ENCODE assay signal across 16 cellular contexts in the genomic region with DNA sequence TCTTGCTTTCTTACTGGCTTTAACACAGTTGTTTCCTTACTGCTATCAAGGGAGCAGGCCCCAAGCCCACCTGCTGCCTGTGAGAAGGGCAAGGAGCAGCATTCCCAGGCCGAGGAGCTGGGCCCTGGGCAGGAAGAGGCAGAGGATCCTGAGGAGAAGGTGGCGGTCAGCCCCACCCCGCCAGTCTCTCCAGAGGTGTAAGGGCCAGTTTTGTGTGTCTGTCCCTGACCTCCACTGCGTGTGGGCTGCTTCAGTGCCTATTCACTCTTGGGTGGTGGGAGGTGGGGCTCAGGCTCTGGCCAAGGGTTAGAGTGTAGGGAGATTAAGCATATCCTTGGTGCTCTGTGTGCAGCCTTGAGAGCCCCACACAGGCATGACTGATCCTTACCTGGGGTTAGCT.
"Had no signal": no experiment of that assay in that cellular context is flagged by ENCODE, and none has a peak within 500 bp of the region (broad histone marks: within the 10 kb centered on the region; RNA-seq: fewer than 3 reads in every experiment).

No MANE protein-coding gene starts in this region.

- DNase-seq: effector memory CD8-positive, alpha-beta T cell; foreskin keratinocyte; kidney glomerular epithelial cell; mammary epithelial cell; mucosa of descending colon; naive thymus-derived CD8-positive, alpha-beta T cell; ovary; right cardiac atrium; stimulated activated CD4-positive, alpha-beta T cell treated with anti-CD3 and anti-CD28 coated beads, Interleukin-4, amount 100 ng/mL, for 24 hours; stimulated activated naive B cell treated with anti-CD40 and anti-IgM and Interleukin-4, amounts not matched to agents 10 μg/mL and 1 μg/mL and 100 μg/mL, for 72 hours; stimulated activated naive CD8-positive, alpha-beta T cell treated with anti-CD3 and anti-CD28 coated beads, Interleukin-15, amount 100 ng/mL, for 72 hours; testis; upper lobe of right lung had no signal

- H3K27me3 ChIP-seq: foreskin keratinocyte, hepatocyte, ovary, testis, tibial nerve, upper lobe of right lung, vagina had no signal

- H3K27ac ChIP-seq: foreskin keratinocyte, hepatocyte, ovary, testis, tibial nerve, upper lobe of right lung, vagina had no signal

- H2AFZ ChIP-seq: hepatocyte had no signal

- H3K9me3 ChIP-seq: mucosa of descending colon, ovary, testis, tibial nerve, upper lobe of right lung, vagina had no signal

- H3K4me2 ChIP-seq: hepatocyte had no signal

- H3K4me3 ChIP-seq: hepatocyte, mucosa of descending colon, ovary, testis, tibial nerve, upper lobe of right lung, vagina had no signal

- ATAC-seq: effector memory CD8-positive, alpha-beta T cell; foreskin keratinocyte; mucosa of descending colon; naive thymus-derived CD8-positive, alpha-beta T cell; right cardiac atrium; stimulated activated naive B cell treated with anti-CD40 and anti-IgM and Interleukin-4, amounts not matched to agents 10 μg/mL and 1 μg/mL and 100 μg/mL, for 72 hours; stimulated activated naive CD8-positive, alpha-beta T cell treated with anti-CD3 and anti-CD28 coated beads, Interleukin-15, amount 100 ng/mL, for 72 hours; upper lobe of right lung had no signal

- H3K79me2 ChIP-seq: hepatocyte had no signal

- H3K36me3 ChIP-seq: ovary had no signal

- H3K4me1 ChIP-seq: testis, tibial nerve, upper lobe of right lung, vagina had no signal
